14 cellular contexts compared by ENCODE assay signal in genomic region chr15:66483131-66483566, GRCh38. TPM values are rescaled to one million over a fixed set of nuclear protein-coding genes. Genes with fewer than 3 reads are reported as not detected.
DNase-seq lines count a peak whose midpoint lies in the region; ATAC-seq and TF ChIP-seq lines count a peak whose summit lies in the region.
"Had no signal": no experiment of that assay in that cellular context is flagged by ENCODE, and none has a peak within 500 bp of the region (broad histone marks: within the 10 kb centered on the region; RNA-seq: fewer than 3 reads in every experiment).

No MANE protein-coding gene starts in this region.

- no peaks in the 10 kb centered on the region for H3K9me3 Mint-ChIP-seq in activated naive CD4-positive, alpha-beta T cell treated with anti-CD3 and anti-CD28 coated beads, Interleukin-2, amount 50 U/mL, for 24 hours
- H3K9me3 Mint-ChIP-seq in activated naive CD4-positive, alpha-beta T cell treated with anti-CD3 and anti-CD28 coated beads, Interleukin-2, amount 50 U/mL, for 72 hours, result no peaks in the 10 kb centered on the region
- no peaks in the 10 kb centered on the region for H3K9me3 Mint-ChIP-seq in endothelial cell (ENCODE audit: unreplicated experiment)
- H3K9me3 Mint-ChIP-seq: CD8-positive, alpha-beta T cell; IgD-negative memory B cell had no signal

- H3K56ac ChIP-seq in mesendoderm (ENCODE audit: low read length), result no peak overlapping the region

- H3K27me3 ChIP-seq in thyroid gland, result no peaks in the 10 kb centered on the region
- H3K27me3 ChIP-seq in mesendoderm (ENCODE audit: insufficient read depth, low read length, poor library complexity), result no peaks in the 10 kb centered on the region

- H3K4me3 ChIP-seq in thyroid gland (replicated peaks in 1 of 3) (no peak overlapping the region), mesendoderm (ENCODE audit: low read length) (no peak overlapping the region)

- peaks cover 9% of the 10 kb centered on the region for H3K36me3 Mint-ChIP-seq in activated naive CD4-positive, alpha-beta T cell treated with anti-CD3 and anti-CD28 coated beads, Interleukin-2, amount 50 U/mL, for 24 hours
- peaks cover 2 to 21% of the 10 kb centered on the region in 2 donors for H3K36me3 Mint-ChIP-seq in activated naive CD4-positive, alpha-beta T cell treated with anti-CD3 and anti-CD28 coated beads, Interleukin-2, amount 50 U/mL, for 72 hours
- peaks cover 47% of the 10 kb centered on the region for H3K36me3 Mint-ChIP-seq in endothelial cell (ENCODE audit: low read depth, unreplicated experiment)

- H3K27ac Mint-ChIP-seq in activated naive CD4-positive, alpha-beta T cell treated with anti-CD3 and anti-CD28 coated beads, Interleukin-2, amount 50 U/mL, for 24 hours, result peak overlapping the region; percentile 8
- peak overlapping the region in 1 of 2 donors; percentile 29 for H3K27ac Mint-ChIP-seq in activated naive CD4-positive, alpha-beta T cell treated with anti-CD3 and anti-CD28 coated beads, Interleukin-2, amount 50 U/mL, for 72 hours
- no peak overlapping the region for H3K27ac Mint-ChIP-seq in endothelial cell (ENCODE audit: unreplicated experiment)

- peaks cover 13% of the 10 kb centered on the region for H3K79me1 ChIP-seq in mesendoderm (ENCODE audit: low read length)

- TF ChIP-seq CTCF in endothelial cell (IDR thresholded peaks at IDR 0.05; ENCODE audit: unreplicated experiment) (no peak), thyroid gland (IDR thresholded peaks at IDR 0.05) (no peak)

- H3K4me3 Mint-ChIP-seq in activated naive CD4-positive, alpha-beta T cell treated with anti-CD3 and anti-CD28 coated beads, Interleukin-2, amount 50 U/mL, for 24 hours, result no peak overlapping the region
- peak overlapping the region; percentile 80 for H3K4me3 Mint-ChIP-seq in endothelial cell (ENCODE audit: unreplicated experiment)
- H3K4me3 Mint-ChIP-seq: CD8-positive, alpha-beta T cell; IgD-negative memory B cell had no signal

- H2BK120ac ChIP-seq in mesendoderm (ENCODE audit: low read depth, low read length), result no peak overlapping the region

- H4K8ac ChIP-seq in mesendoderm (ENCODE audit: low read depth, low read length), result no peak overlapping the region

- H3K27ac ChIP-seq in thyroid gland (no peak overlapping the region), mesendoderm (ENCODE audit: low read depth, low read length) (no peak overlapping the region)

- H3K4me1 ChIP-seq in thyroid gland (peaks cover 0 to 9% of the 10 kb centered on the region in 2 donors), mesendoderm (ENCODE audit: control insufficient read depth, low read depth, low read length) (peaks cover 3% of the 10 kb centered on the region)

- H3K23ac ChIP-seq in mesendoderm (ENCODE audit: low read length), result no peak overlapping the region

- DNase-seq in activated naive CD4-positive, alpha-beta T cell treated with anti-CD3 and anti-CD28 coated beads, Interleukin-2, amount 50 U/mL, for 72 hours (ENCODE audit: low spot score in 2 of 2), result no peak
- peak; percentile 49 for DNase-seq in NCI-H2196 treated with DMSO at 0.1 percent for 48 hours (lab: John Stamatoyannopoulos, UW; ENCODE audit: unreplicated experiment)
- no peak for DNase-seq in endothelial cell (ENCODE audit: low spot score)
- peak; percentile 30 to 38 for DNase-seq in thyroid gland
- no peak for DNase-seq in GOT3 (lab: John Stamatoyannopoulos, UW)
- no peak for DNase-seq in mesendoderm
- DNase-seq: activated T-cell treated with anti-CD3 and anti-CD28 coated beads, Interleukin-2, amount 50 U/mL, for 1 hour; CD8-positive, alpha-beta T cell; effector CD4-positive, alpha-beta T cell; small intestine; stimulated activated naive CD4-positive, alpha-beta T cell treated with Interleukin-2 at 50 U/mL for 16 hours had no signal

- no peaks in the 10 kb centered on the region for H3K27me3 Mint-ChIP-seq in activated naive CD4-positive, alpha-beta T cell treated with anti-CD3 and anti-CD28 coated beads, Interleukin-2, amount 50 U/mL, for 24 hours
- H3K27me3 Mint-ChIP-seq in endothelial cell (ENCODE audit: unreplicated experiment), result peaks cover 15% of the 10 kb centered on the region
- H3K27me3 Mint-ChIP-seq: IgD-negative memory B cell had no signal

- WGBS in thyroid gland, 2 donors, result 71 to 87% methylated on average over 3 of the region's 3 CpGs
- no CpG with 5 or more reads among the region's 3 CpGs for WGBS in mesendoderm (ENCODE audit: extremely low coverage, insufficient coverage, low lambda C conversion rate)

- H3K18ac ChIP-seq in mesendoderm (ENCODE audit: low read length), result no peak overlapping the region

- intact Hi-C loops in thyroid gland (cut with DNase I), result no loop called here

- no peaks in the 10 kb centered on the region for H3K4me1 Mint-ChIP-seq in activated naive CD4-positive, alpha-beta T cell treated with anti-CD3 and anti-CD28 coated beads, Interleukin-2, amount 50 U/mL, for 24 hours
- no peaks in the 10 kb centered on the region for H3K4me1 Mint-ChIP-seq in endothelial cell (ENCODE audit: unreplicated experiment)

- no peak overlapping the region for H3K4ac ChIP-seq in mesendoderm (ENCODE audit: low read depth, low read length)

- H2BK5ac ChIP-seq in mesendoderm (ENCODE audit: low read length), result no peak overlapping the region

- H3K9me3 ChIP-seq in thyroid gland, result no peaks in the 10 kb centered on the region

- no peak overlapping the region for H2BK15ac ChIP-seq in mesendoderm (replicated peaks; ENCODE audit: low read depth)

- no peak overlapping the region for H4K5ac ChIP-seq in mesendoderm (ENCODE audit: low read length)

- no peak overlapping the region for H3K4me2 ChIP-seq in mesendoderm (ENCODE audit: low read length)

- H2AK5ac ChIP-seq in mesendoderm (ENCODE audit: low read length), result no peak overlapping the region

- H3K36me3 ChIP-seq in thyroid gland (peaks cover 4 to 5% of the 10 kb centered on the region in 2 donors), mesendoderm (ENCODE audit: control insufficient read depth, insufficient read depth, low read length) (peaks cover 7% of the 10 kb centered on the region)

- no peak overlapping the region for H3K9ac ChIP-seq in mesendoderm (ENCODE audit: low read length)

- no peaks in the 10 kb centered on the region for H3K79me2 ChIP-seq in mesendoderm (ENCODE audit: control insufficient read depth, insufficient read depth, low read length)

- TF ChIP-seq POLR2A in thyroid gland (IDR thresholded peaks at IDR 0.05), result no peak

- ATAC-seq in activated naive CD4-positive, alpha-beta T cell treated with anti-CD3 and anti-CD28 coated beads, Interleukin-2, amount 50 U/mL, for 72 hours, result no peak
- ATAC-seq in HG02884 (IDR thresholded peaks at IDR 0.05; ENCODE audit: unreplicated experiment), result no peak
- ATAC-seq: CD8-positive, alpha-beta T cell had no signal

RNA-seq across cellular contexts. Expression of gene SNAPC5, which starts 14.4 kb away (rescaled TPM):
- 10 to 100 TPM; 18.9 to 27.7 TPM for total RNA-seq in activated naive CD4-positive, alpha-beta T cell treated with anti-CD3 and anti-CD28 coated beads, Interleukin-2, amount 50 U/mL, for 72 hours
- 16.2 TPM for total RNA-seq in endothelial cell (ENCODE audit: unreplicated experiment)
- 10 to 100 TPM; 26.3 to 79.2 (median 40.5) TPM for total RNA-seq in thyroid gland
- 13.6 TPM for polyA plus RNA-seq in mesendoderm (2013, experiment 1 of 2)
- 13.7 TPM for polyA plus RNA-seq in mesendoderm (2013, experiment 2 of 2)

RNA-seq across cellular contexts. Expression of gene RPL4, which starts 21.5 kb away (rescaled TPM):
- 1,000 to 10,000 TPM; 3,813 to 4,802 TPM for total RNA-seq in activated naive CD4-positive, alpha-beta T cell treated with anti-CD3 and anti-CD28 coated beads, Interleukin-2, amount 50 U/mL, for 72 hours
- 3,652 TPM for total RNA-seq in endothelial cell (ENCODE audit: unreplicated experiment)
- 1,000 to 10,000 TPM; 3,485 to 7,540 (median 5,598) TPM for total RNA-seq in thyroid gland
- 3,121 TPM for polyA plus RNA-seq in mesendoderm (2013, experiment 1 of 2)
- 3,136 TPM for polyA plus RNA-seq in mesendoderm (2013, experiment 2 of 2)

RNA-seq across cellular contexts. Expression of gene ZWILCH, which starts 22.0 kb away (rescaled TPM):
- 10 to 100 TPM; 28.1 to 40.9 TPM for total RNA-seq in activated naive CD4-positive, alpha-beta T cell treated with anti-CD3 and anti-CD28 coated beads, Interleukin-2, amount 50 U/mL, for 72 hours
- total RNA-seq in endothelial cell (ENCODE audit: unreplicated experiment), result 19.3 TPM
- 1 to 10 TPM; 3.8 to 6.4 (median 5.3) TPM for total RNA-seq in thyroid gland
- polyA plus RNA-seq in mesendoderm (2013, experiment 1 of 2), result 38.0 TPM
- polyA plus RNA-seq in mesendoderm (2013, experiment 2 of 2), result 38.4 TPM

Comparison
In these comparisons a context has a peak if more than half of its experiments do, and no peak if none do; other contexts are left out.
1. DNase-seq: peak in NCI-H2196 treated with DMSO at 0.1 percent for 48 hours (single experiment) and thyroid gland (2 of 2); none in activated naive CD4-positive, alpha-beta T cell treated with anti-CD3 and anti-CD28 coated beads, Interleukin-2, amount 50 U/mL, for 72 hours (0 of 2), endothelial cell (single experiment), GOT3 (single experiment) and mesendoderm (single experiment).